ENCODE assay signal across 13 cellular contexts in the genomic region with DNA sequence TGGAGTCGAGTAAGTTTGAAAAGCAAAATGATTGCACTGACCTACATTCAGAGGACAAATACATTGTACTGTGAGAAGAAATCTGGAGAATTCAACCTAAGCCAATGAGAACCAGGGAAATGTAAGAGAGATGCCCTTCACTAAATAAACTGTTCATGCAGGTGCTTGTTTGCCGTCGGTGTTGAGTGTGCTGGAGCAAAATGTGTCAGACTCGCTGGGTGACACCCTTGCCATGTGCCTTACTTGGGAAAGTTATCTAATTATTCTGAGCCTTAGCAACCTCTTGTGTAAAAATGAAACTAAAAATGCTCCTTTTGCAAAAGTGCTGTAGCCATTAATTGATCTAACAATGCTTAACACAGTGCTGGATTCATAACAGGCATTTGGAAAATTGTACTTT.
"Had no signal": no experiment of that assay in that cellular context is flagged by ENCODE, and none has a peak within 500 bp of the region (broad histone marks: within the 10 kb centered on the region; RNA-seq: fewer than 3 reads in every experiment).

No MANE protein-coding gene starts in this region.

- H3K4me1 Mint-ChIP-seq: activated CD4-positive, alpha-beta T cell treated with anti-CD3 and anti-CD28 coated beads for 36 hours; natural killer cell; stimulated activated naive B cell treated with anti-CD40 and anti-IgM and Interleukin-4, amounts not matched to agents 10 μg/mL and 1 μg/mL and 100 μg/mL, for 72 hours had no signal

- H3K4me3 Mint-ChIP-seq: activated CD4-positive, alpha-beta memory T cell treated with anti-CD3 and anti-CD28 coated beads for 36 hours; activated CD4-positive, alpha-beta T cell treated with anti-CD3 and anti-CD28 coated beads for 36 hours; activated naive CD8-positive, alpha-beta T cell; activated T-helper 1 cell treated with anti-CD3 and anti-CD28 coated beads, Interleukin-12 subunit alpha, Interleukin-12 subunit beta, Interleukin-2, Interleukin-4 antibody, amounts not matched to agents 30 ng/mL and 10 ng/mL and 1 ng/mL, durations not matched to agents 14 hours and 24 hours and 36 hours; natural killer cell; stimulated activated naive B cell treated with anti-CD40 and anti-IgM and Interleukin-4, amounts not matched to agents 10 μg/mL and 1 μg/mL and 100 μg/mL, for 72 hours had no signal

- H3K27ac Mint-ChIP-seq: activated CD4-positive, alpha-beta memory T cell treated with anti-CD3 and anti-CD28 coated beads for 36 hours; activated CD4-positive, alpha-beta T cell treated with anti-CD3 and anti-CD28 coated beads for 36 hours; activated naive CD8-positive, alpha-beta T cell; activated T-helper 1 cell treated with anti-CD3 and anti-CD28 coated beads, Interleukin-12 subunit alpha, Interleukin-12 subunit beta, Interleukin-2, Interleukin-4 antibody, amounts not matched to agents 30 ng/mL and 10 ng/mL and 1 ng/mL, durations not matched to agents 14 hours and 24 hours and 36 hours; natural killer cell; stimulated activated naive B cell treated with anti-CD40 and anti-IgM and Interleukin-4, amounts not matched to agents 10 μg/mL and 1 μg/mL and 100 μg/mL, for 72 hours had no signal

- H3K9me3 Mint-ChIP-seq: activated CD4-positive, alpha-beta memory T cell treated with anti-CD3 and anti-CD28 coated beads for 36 hours had no signal

- H3K9ac ChIP-seq: parathyroid adenoma had no signal

- H3K36me3 Mint-ChIP-seq: activated CD4-positive, alpha-beta memory T cell treated with anti-CD3 and anti-CD28 coated beads for 36 hours; activated naive CD8-positive, alpha-beta T cell; stimulated activated naive B cell treated with anti-CD40 and anti-IgM and Interleukin-4, amounts not matched to agents 10 μg/mL and 1 μg/mL and 100 μg/mL, for 72 hours had no signal

- H3K27me3 ChIP-seq: esophagus squamous epithelium, spleen, uterus had no signal

- H3K27ac ChIP-seq: esophagus squamous epithelium, parathyroid adenoma, spleen, uterus had no signal

- H2AFZ ChIP-seq: parathyroid adenoma had no signal

- H3K9me3 ChIP-seq: uterus had no signal

- H3K36me3 ChIP-seq: esophagus squamous epithelium, spleen, uterus had no signal

- DNase-seq: activated CD4-positive, alpha-beta memory T cell treated with anti-CD3 and anti-CD28 coated beads for 36 hours; activated CD4-positive, alpha-beta T cell treated with anti-CD3 and anti-CD28 coated beads for 36 hours; activated T-cell treated with anti-CD3 and anti-CD28 coated beads for 4 hours; effector CD8-positive, alpha-beta T cell; esophagus squamous epithelium; natural killer cell; spleen; stimulated activated naive B cell treated with anti-CD40 and anti-IgM and Interleukin-4, amounts not matched to agents 10 μg/mL and 1 μg/mL and 100 μg/mL, for 72 hours; uterus had no signal

- H3K79me2 ChIP-seq: parathyroid adenoma had no signal

- H3K4me3 ChIP-seq: esophagus squamous epithelium, spleen, uterus had no signal

- H3K27me3 Mint-ChIP-seq: activated CD4-positive, alpha-beta memory T cell treated with anti-CD3 and anti-CD28 coated beads for 36 hours; activated CD4-positive, alpha-beta T cell treated with anti-CD3 and anti-CD28 coated beads for 36 hours; activated naive CD8-positive, alpha-beta T cell; stimulated activated naive B cell treated with anti-CD40 and anti-IgM and Interleukin-4, amounts not matched to agents 10 μg/mL and 1 μg/mL and 100 μg/mL, for 72 hours had no signal

- H3K4me1 ChIP-seq: esophagus squamous epithelium, parathyroid adenoma, spleen, uterus had no signal

- ATAC-seq: activated CD4-positive, alpha-beta T cell treated with anti-CD3 and anti-CD28 coated beads for 36 hours; natural killer cell; sciatic nerve; stimulated activated naive B cell treated with anti-CD40 and anti-IgM and Interleukin-4, amounts not matched to agents 10 μg/mL and 1 μg/mL and 100 μg/mL, for 72 hours had no signal
